Comparison of ENCODE assay signal across 9 cellular contexts in the genomic region with DNA sequence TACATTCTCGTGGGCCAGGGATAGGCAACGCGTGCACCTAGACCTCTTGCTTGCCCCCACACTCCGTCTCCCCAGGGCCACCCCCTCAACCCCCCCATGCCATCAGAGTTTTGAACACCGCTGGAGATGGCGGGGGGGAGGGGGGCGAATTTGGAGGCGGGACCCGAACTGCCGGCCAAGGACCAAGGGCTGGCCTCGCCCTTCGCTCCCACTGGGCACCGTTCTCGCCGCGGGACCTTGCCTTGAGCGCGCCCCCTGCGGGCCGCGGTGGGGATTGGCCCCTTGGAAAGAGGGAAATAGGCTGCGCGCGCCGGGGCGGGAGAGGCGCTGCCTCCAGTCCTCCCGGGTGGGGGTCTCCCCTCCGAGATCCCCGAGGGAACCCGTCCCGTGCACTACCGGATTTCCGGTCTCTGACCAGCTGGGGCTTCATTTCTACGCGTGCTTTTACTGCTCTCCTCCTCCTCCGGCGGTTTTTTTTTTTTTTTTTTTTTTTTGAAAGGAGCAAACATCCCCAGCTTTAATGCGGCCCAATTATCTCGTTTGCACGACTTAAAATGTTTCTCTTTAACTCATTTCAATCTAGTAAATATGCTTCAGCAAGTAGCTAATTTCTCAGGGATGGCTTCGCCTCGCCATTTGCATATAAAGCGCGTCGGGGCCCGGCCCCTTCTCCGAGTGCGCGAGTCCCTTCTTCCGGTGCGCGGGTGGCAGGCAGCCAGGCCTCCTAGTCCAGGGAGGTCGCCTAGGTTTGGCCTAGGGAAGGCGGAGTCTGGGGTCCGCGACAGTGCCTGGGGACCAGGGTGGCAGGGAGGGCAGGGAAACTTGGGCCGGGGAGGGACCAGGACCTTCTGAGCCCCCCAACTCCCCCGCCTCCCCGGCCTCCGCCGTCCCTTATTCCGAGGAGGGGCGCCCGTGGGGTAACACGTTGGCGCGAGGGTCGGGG. TPM values are rescaled to one million over a fixed set of nuclear protein-coding genes. Genes with fewer than 3 reads are reported as not detected.
A peak's percentile ranks its signal among the peaks of the same experiment; 100 is the strongest.
DNase-seq lines count a peak whose midpoint lies in the region; ATAC-seq and TF ChIP-seq lines count a peak whose summit lies in the region.
"Had no signal": no experiment of that assay in that cellular context is flagged by ENCODE, and none has a peak within 500 bp of the region (broad histone marks: within the 10 kb centered on the region; RNA-seq: fewer than 3 reads in every experiment).

No MANE protein-coding gene starts in this region.

- H3K4me3 ChIP-seq in HUES48 (ENCODE audit: low read depth, low read length) = peak overlapping the region; percentile 59
- H3K4me3 ChIP-seq in epithelial cell of esophagus (ENCODE audit: low read length) = peak overlapping the region; percentile 37
- H3K4me3 ChIP-seq in tibial artery = peak overlapping the region; percentile 35 to 47

- no peaks in the 10 kb centered on the region for H3K36me3 Mint-ChIP-seq in T-helper 17 cell (ENCODE audit: low read depth)
- no peaks in the 10 kb centered on the region for H3K36me3 Mint-ChIP-seq in mesothelial cell of epicardium

- ATAC-seq in T-helper 17 cell = peak; percentile 50
- no peak for ATAC-seq in HG02623 (IDR thresholded peaks at IDR 0.05; ENCODE audit: unreplicated experiment)
- no peak for ATAC-seq in GM18861 (IDR thresholded peaks at IDR 0.05; ENCODE audit: unreplicated experiment)

- H3K27ac Mint-ChIP-seq in T-helper 17 cell (peak overlapping the region; percentile 37), mesothelial cell of epicardium (peak overlapping the region; percentile 69)

- H3K9me3 ChIP-seq in HUES48 (ENCODE audit: control insufficient read depth, insufficient read depth, low read length) (no peaks in the 10 kb centered on the region), T-helper 17 cell (ENCODE audit: control insufficient read depth, low read length, poor library complexity, severe bottlenecking) (no peaks in the 10 kb centered on the region), tibial artery (no peaks in the 10 kb centered on the region)

- TF ChIP-seq CTCF in epithelial cell of esophagus (IDR thresholded peaks at IDR 0.05; ENCODE audit: insufficient read depth, low read depth, low read length, missing control alignments) (peak; percentile 80), mesothelial cell of epicardium (IDR thresholded peaks at IDR 0.05; ENCODE audit: unreplicated experiment) (peak; percentile 92), tibial artery (IDR thresholded peaks at IDR 0.05) (peak; percentile 55 to 57)

- no peak overlapping the region for H3K27ac ChIP-seq in HUES48 (ENCODE audit: low read depth, low read length)
- no peak overlapping the region for H3K27ac ChIP-seq in tibial artery

- H3K27me3 Mint-ChIP-seq in T-helper 17 cell = peaks cover 66% of the 10 kb centered on the region
- peaks cover 67% of the 10 kb centered on the region for H3K27me3 Mint-ChIP-seq in mesothelial cell of epicardium (ENCODE audit: low read depth)

- H3K36me3 ChIP-seq in HUES48 (ENCODE audit: control insufficient read depth, insufficient read depth, low read length) (no peaks in the 10 kb centered on the region), tibial artery (no peaks in the 10 kb centered on the region)

- H3K27me3 ChIP-seq in HUES48 (ENCODE audit: control insufficient read depth, insufficient read depth, low read length) (peaks cover 73% of the 10 kb centered on the region), tibial artery (peaks cover 0 to 69% of the 10 kb centered on the region in 2 donors)

- H3K4me1 ChIP-seq in HUES48 (ENCODE audit: control insufficient read depth, insufficient read depth, low read length) = peaks cover 30% of the 10 kb centered on the region
- peaks cover 0 to 34% (median 23%) of the 10 kb centered on the region in 4 donors for H3K4me1 ChIP-seq in tibial artery

- no peak overlapping the region for H3K9ac ChIP-seq in HUES48 (ENCODE audit: low read depth, low read length)

- H3K4me1 Mint-ChIP-seq in T-helper 17 cell = peaks cover 15% of the 10 kb centered on the region
- peaks cover 30% of the 10 kb centered on the region for H3K4me1 Mint-ChIP-seq in mesothelial cell of epicardium

- H3K4me3 Mint-ChIP-seq in T-helper 17 cell (peak overlapping the region; percentile 15), mesothelial cell of epicardium (peak overlapping the region; percentile 71)

- peak; percentile 96 for DNase-seq in DMS 273 (lab: John Stamatoyannopoulos, UW; ENCODE audit: unreplicated experiment)
- peak in 1 of 3 donors; percentile 32 for DNase-seq in T-helper 17 cell
- DNase-seq in epithelial cell of esophagus (ENCODE audit: low read depth) = peak; percentile 56
- DNase-seq in mesothelial cell of epicardium (ENCODE audit: low spot score in 2 of 2, unreplicated experiment in 2 of 2) = peak; percentile 71 to 87
- DNase-seq in tibial artery = peak; percentile 45 to 78

- H3K9me3 Mint-ChIP-seq in mesothelial cell of epicardium = no peaks in the 10 kb centered on the region

- intact Hi-C loops in tibial artery (cut with DNase I; ENCODE audit: low total_unique reads) = no loop called here

RNA-seq across cellular contexts. Expression of a gene that starts 10.1 kb away (rescaled TPM):
- total RNA-seq in T-helper 17 cell = not detected
- 0.40 to 1.1 TPM (median 0.79 TPM) in 3 replicates for total RNA-seq in mesothelial cell of epicardium
- total RNA-seq: T-helper 1 cell treated with Interleukin-12 subunit alpha and Interleukin-12 subunit beta and Interleukin-4 antibody, amounts not matched to agents 30 ng/mL and 1 ng/mL, for 36 hours had no signal
